8 cellular contexts compared by ENCODE assay signal in the genomic region with DNA sequence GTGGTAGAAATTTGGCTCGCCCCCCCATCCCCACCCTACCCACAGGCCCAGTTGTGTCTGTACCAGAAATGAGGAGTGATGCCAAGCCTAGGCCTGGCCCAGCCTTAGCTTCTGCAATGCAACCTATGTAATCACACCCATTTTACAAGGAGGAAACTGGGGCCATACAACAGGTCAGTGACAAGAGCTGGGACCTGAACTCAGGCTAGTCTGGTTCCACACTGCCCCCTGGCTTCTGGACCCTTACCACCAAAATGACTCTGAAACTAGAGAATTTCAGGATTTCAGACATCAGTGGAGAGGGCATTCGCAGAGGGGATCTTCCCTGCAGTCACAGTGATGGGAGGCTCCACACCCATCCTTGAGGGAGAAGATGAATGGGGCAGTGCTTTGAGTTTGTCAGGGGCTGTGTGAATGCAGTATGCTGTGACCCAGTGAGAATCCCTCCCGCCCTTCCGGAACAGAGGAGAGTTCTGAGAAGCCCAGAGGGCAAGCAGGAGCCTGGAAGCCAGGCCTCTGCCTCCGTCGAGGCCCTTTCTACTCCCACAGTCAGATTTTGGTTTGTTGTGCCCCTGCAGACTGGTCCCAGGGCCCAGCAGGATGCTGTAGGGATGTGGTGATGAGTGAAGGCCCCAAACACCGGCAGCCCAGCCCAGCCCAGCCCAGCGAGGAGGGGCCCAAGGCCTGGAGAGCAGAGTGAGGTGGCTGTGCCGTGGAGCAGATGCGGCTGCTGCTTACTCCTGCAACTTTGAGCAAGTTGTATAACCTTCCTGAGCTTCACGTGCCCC. TPM values are rescaled to one million over a fixed set of nuclear protein-coding genes. Genes with fewer than 3 reads are reported as not detected.
A peak's percentile ranks its signal among the peaks of the same experiment; 100 is the strongest.
DNase-seq lines count a peak whose midpoint lies in the region; ATAC-seq, FAIRE-seq and TF ChIP-seq lines count a peak whose summit lies in the region.

No MANE protein-coding gene starts in this region.

- H3K4me3 ChIP-seq in ACC112 (ENCODE audit: low read depth, low read length), result no peak overlapping the region
- no peak overlapping the region for H3K4me3 ChIP-seq in adrenal gland
- no peak overlapping the region for H3K4me3 ChIP-seq in kidney (ENCODE audit: low read length in 2 of 2)
- H3K4me3 ChIP-seq in upper lobe of right lung, result no peak overlapping the region

- H3K9ac ChIP-seq in kidney (ENCODE audit: low read length in 2 of 2), result no peak overlapping the region

- intact Hi-C loops in adrenal gland (cut with DNase I) (no loop called here), kidney (cut with DNase I) (no loop called here), upper lobe of right lung (cut with DNase I) (no loop called here)

- no peaks in the 10 kb centered on the region for H3K9me3 ChIP-seq in adrenal gland (replicated peaks in 1 of 3)
- H3K9me3 ChIP-seq in kidney (ENCODE audit: control insufficient read depth in 1 of 2, low read length in 2 of 2), result no peaks in the 10 kb centered on the region
- H3K9me3 ChIP-seq in upper lobe of right lung, result no peaks in the 10 kb centered on the region

- DNase-seq in GM20000 (ENCODE audit: low spot score), result no peak
- DNase-seq in adrenal gland, result no peak
- no peak for DNase-seq in kidney
- no peak for DNase-seq in upper lobe of right lung
- no peak for DNase-seq in SW480 (ENCODE audit: low spot score)
- DNase-seq in HT-29 (ENCODE audit: low spot score), result no peak

- TF ChIP-seq CTCF in GM20000 (IDR thresholded peaks at IDR 0.05; ENCODE audit: extremely low read depth, missing control alignments) (peak; percentile 21), adrenal gland (IDR thresholded peaks at IDR 0.05) (peak in 2 of 6 experiments; percentile 18 to 28), kidney (IDR thresholded peaks at IDR 0.05; ENCODE audit: borderline replicate concordance, extremely low read depth, insufficient read depth) (peak; percentile 10), upper lobe of right lung (IDR thresholded peaks at IDR 0.05) (peak; percentile 36)

- H2AFZ ChIP-seq in ACC112 (ENCODE audit: low read length, unreplicated experiment), result no peak overlapping the region

- H3K4me1 ChIP-seq in ACC112 (ENCODE audit: control insufficient read depth, insufficient read depth, low read length, unreplicated experiment) (peaks cover 52% of the 10 kb centered on the region), adrenal gland (replicated peaks in 1 of 2) (peaks cover 16 to 60% of the 10 kb centered on the region in 2 donors), kidney (ENCODE audit: control insufficient read depth in 1 of 2, insufficient read depth in 1 of 2, low read depth in 1 of 2, low read length in 2 of 2) (peaks cover 7 to 14% of the 10 kb centered on the region in 2 donors), upper lobe of right lung (peaks cover 34% of the 10 kb centered on the region)

- H3K36me3 ChIP-seq in ACC112 (ENCODE audit: insufficient read depth, low read length) (peaks cover 5% of the 10 kb centered on the region; the same call in 1 of the 2 replicates), adrenal gland (replicated peaks in 1 of 2) (peaks cover 0 to 20% of the 10 kb centered on the region in 2 donors), kidney (ENCODE audit: control insufficient read depth in 1 of 2, insufficient read depth in 2 of 2, low read length in 2 of 2) (peaks cover 12% of the 10 kb centered on the region in 2 donors), upper lobe of right lung (peaks cover 20% of the 10 kb centered on the region)

- TF ChIP-seq POLR2A in adrenal gland (IDR thresholded peaks at IDR 0.05), result no peak

- no peak for FAIRE-seq in kidney (lab: Jason Lieb, UNC)

- ATAC-seq in upper lobe of right lung (peak; percentile 48), GM21390 (IDR thresholded peaks at IDR 0.05; ENCODE audit: unreplicated experiment) (no peak)

- H3K27ac ChIP-seq in ACC112 (ENCODE audit: low read depth, low read length) (peak overlapping the region; percentile 52; the same call in 1 of the 2 replicates), adrenal gland (peak overlapping the region in 4 of 5 donors; percentile 7 to 89 (median 82)), kidney (ENCODE audit: low read depth in 2 of 2, low read length in 2 of 2) (peak overlapping the region in 1 of 2 donors; percentile 44), upper lobe of right lung (peak overlapping the region; percentile 73)

- WGBS in adrenal gland, 4 donors, result 56 to 68% (median 65%) methylated on average over 10 to 11 of the region's 11 CpGs

- H3K27me3 ChIP-seq in ACC112 (ENCODE audit: insufficient read depth, low read length) (no peaks in the 10 kb centered on the region), adrenal gland (no peaks in the 10 kb centered on the region), upper lobe of right lung (no peaks in the 10 kb centered on the region)

- H3K79me2 ChIP-seq in ACC112 (ENCODE audit: control insufficient read depth, insufficient read depth, low read length, unreplicated experiment), result peaks cover 84% of the 10 kb centered on the region

RNA-seq across cellular contexts. Expression of a gene that starts 48.1 kb away (rescaled TPM):
- total RNA-seq in adrenal gland, result 1,000 to 10,000 TPM in 3 of 8 donors, 100 to 1,000 TPM in 5; 241 to 1,128 (median 564) TPM
- 1,000 to 10,000 TPM in 2 of 3 donors, 100 to 1,000 TPM in 1; 891 to 1,967 (median 1,739) TPM for polyA plus RNA-seq in adrenal gland
- 294 TPM for total RNA-seq in kidney
- 576 TPM for polyA plus RNA-seq in kidney (ENCODE audit: insufficient read depth, low read depth, low replicate concordance)
- 410 TPM for total RNA-seq in upper lobe of right lung
- 0.76 TPM in 1 of 2 replicates, not detected in the other for total RNA-seq in HT-29 (2014; rRNA removed; shearing (Covaris generic))

Comparison
In these comparisons a context has a peak if more than half of its experiments do, and no peak if none do; other contexts are left out.
1. RNA of a gene that starts 48.1 kb away (total RNA-seq): 241 to 1,128 TPM in adrenal gland, 410 TPM in upper lobe of right lung (single experiment) and 294 TPM in kidney (single experiment); 0.76 TPM in HT-29; every median in the first group is over 100 times any median in the second.